In genomic region chr2:121520641-121520994, GRCh38 we compare ENCODE assay signal across 20 cellular contexts. TPM values are rescaled to one million over a fixed set of nuclear protein-coding genes. Genes with fewer than 3 reads are reported as not detected.
"Had no signal": no experiment of that assay in that cellular context is flagged by ENCODE, and none has a peak within 500 bp of the region (broad histone marks: within the 10 kb centered on the region; RNA-seq: fewer than 3 reads in every experiment).

No MANE protein-coding gene starts in this region.

- ATAC-seq: effector memory CD8-positive, alpha-beta T cell; left colon had no signal

- FAIRE-seq: small intestine had no signal

- H3K4me3 Mint-ChIP-seq: activated naive CD8-positive, alpha-beta T cell treated with anti-CD3 and anti-CD28 coated beads for 36 hours; effector memory CD8-positive, alpha-beta T cell; immature natural killer cell; nephron had no signal

- H3K9me3 ChIP-seq: ovary had no signal

- H3K9me3 Mint-ChIP-seq: activated naive CD8-positive, alpha-beta T cell treated with anti-CD3 and anti-CD28 coated beads for 36 hours; effector memory CD8-positive, alpha-beta T cell; immature natural killer cell; nephron had no signal

- H3K4me3 ChIP-seq: cardiac muscle cell, coronary artery, lung, ovary had no signal

- H3K27ac ChIP-seq: ovary, VCaP had no signal

- DNase-seq: activated CD4-positive, alpha-beta T cell treated with anti-CD3 and anti-CD28 coated beads for 48 hours; activated effector memory CD4-positive, alpha-beta T cell treated with anti-CD3 and anti-CD28 coated beads, Interleukin-2, amount 50 U/mL, for 16 hours; activated naive CD8-positive, alpha-beta T cell treated with anti-CD3 and anti-CD28 coated beads for 36 hours; activated T-cell treated with anti-CD3 and anti-CD28 coated beads for 4 hours; aorta; effector memory CD8-positive, alpha-beta T cell; erythroblast; immature natural killer cell; left colon; ovary; small intestine; T1000; trophoblast cell had no signal

- H3K27me3 ChIP-seq: cardiac muscle cell, ovary had no signal

- H3K4me1 Mint-ChIP-seq: nephron had no signal

- H3K36me3 ChIP-seq: cardiac muscle cell, ovary had no signal

- H3K27me3 Mint-ChIP-seq: activated naive CD8-positive, alpha-beta T cell treated with anti-CD3 and anti-CD28 coated beads for 36 hours; effector memory CD8-positive, alpha-beta T cell had no signal

- H3K27ac Mint-ChIP-seq: activated naive CD8-positive, alpha-beta T cell treated with anti-CD3 and anti-CD28 coated beads for 36 hours had no signal

RNA-seq across cellular contexts. Expression of gene RNU4ATAC, which starts 10.1 kb away (rescaled TPM):
- total RNA-seq: activated CD8-positive, alpha-beta memory T cell treated with anti-CD3 and anti-CD28 coated beads for 36 hours; activated naive CD8-positive, alpha-beta T cell treated with anti-CD3 and anti-CD28 coated beads for 36 hours; aorta; cardiac muscle cell; left colon; lung; ovary; SK-MEL-5 had no signal
